20 cellular contexts compared by ENCODE assay signal in the genomic region with DNA sequence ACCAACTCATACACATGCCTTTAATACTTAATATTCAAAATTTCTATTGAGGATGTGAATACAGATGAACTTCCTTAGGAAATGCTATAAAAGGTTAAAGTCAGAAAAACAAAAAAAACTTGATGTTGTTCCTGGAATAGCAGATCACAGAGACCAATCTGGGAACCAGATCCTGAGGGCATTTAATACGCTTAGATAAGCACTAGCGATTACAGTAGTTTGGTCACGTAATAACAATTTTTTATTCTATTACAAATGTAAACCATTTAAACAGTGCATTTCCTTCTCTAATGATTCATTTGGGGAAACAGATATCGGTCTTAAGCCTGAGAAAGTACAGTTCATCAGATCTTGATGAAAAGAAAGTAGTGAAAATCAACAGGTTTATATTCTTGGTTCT. TPM values are rescaled to one million over a fixed set of nuclear protein-coding genes. Genes with fewer than 3 reads are reported as not detected.
A peak's percentile ranks its signal among the peaks of the same experiment; 100 is the strongest.
DNase-seq lines count a peak whose midpoint lies in the region; ATAC-seq and TF ChIP-seq lines count a peak whose summit lies in the region.
"Had no signal": no experiment of that assay in that cellular context is flagged by ENCODE, and none has a peak within 500 bp of the region (broad histone marks: within the 10 kb centered on the region; RNA-seq: fewer than 3 reads in every experiment).

No MANE protein-coding gene starts in this region.

- no peak for TF ChIP-seq POLR2A in suprapubic skin (IDR thresholded peaks at IDR 0.05)

- H3K9ac ChIP-seq in Karpas-422 (ENCODE audit: low read length) (no peak overlapping the region), skeletal muscle tissue (ENCODE audit: low read depth in 1 of 3, low read length in 3 of 3) (no peak overlapping the region)
- H3K9ac ChIP-seq: GM23248 had no signal

- no peaks in the 10 kb centered on the region for H4K20me1 ChIP-seq in Karpas-422 (ENCODE audit: insufficient read depth, low read depth, low read length)

- H3K4me3 ChIP-seq in Karpas-422 (ENCODE audit: low read length) = no peak overlapping the region
- H3K4me3 ChIP-seq in fibroblast of the aortic adventitia (ENCODE audit: low read depth, low read length) = no peak overlapping the region
- H3K4me3 ChIP-seq in skeletal muscle tissue (ENCODE audit: low read length in 3 of 3) = no peak overlapping the region
- no peak overlapping the region for H3K4me3 ChIP-seq in suprapubic skin
- H3K4me3 ChIP-seq: GM23248, HAP-1 had no signal

- 31% methylated on average over 4 of the region's 4 CpGs for WGBS in suprapubic skin

- H3K4me1 ChIP-seq in Karpas-422 (ENCODE audit: low read length) (no peaks in the 10 kb centered on the region), skeletal muscle tissue (ENCODE audit: control insufficient read depth in 3 of 3, insufficient read depth in 3 of 3, low read length in 3 of 3) (no peaks in the 10 kb centered on the region), suprapubic skin (peaks cover 4% of the 10 kb centered on the region)
- H3K4me1 ChIP-seq: BE2C, HAP-1 had no signal

- no peaks in the 10 kb centered on the region for H3K27me3 ChIP-seq in Karpas-422 (ENCODE audit: low read length)
- no peaks in the 10 kb centered on the region for H3K27me3 ChIP-seq in skeletal muscle tissue (ENCODE audit: control insufficient read depth in 3 of 3, insufficient read depth in 3 of 3, low read length in 3 of 3)
- H3K27me3 ChIP-seq in suprapubic skin = no peaks in the 10 kb centered on the region
- H3K27me3 ChIP-seq: BE2C had no signal

- no peak for ATAC-seq in GM18519 (IDR thresholded peaks at IDR 0.05; ENCODE audit: low FRiP score, unreplicated experiment)

- no peaks in the 10 kb centered on the region for H3K9me2 ChIP-seq in Karpas-422 (replicated peaks; ENCODE audit: insufficient read depth, low read length)

- TF ChIP-seq EP300 in suprapubic skin (IDR thresholded peaks at IDR 0.05) = no peak

- H3K27ac ChIP-seq in Karpas-422 (ENCODE audit: low read length) (no peak overlapping the region), skeletal muscle tissue (ENCODE audit: low read depth, low read length) (peak overlapping the region; percentile 6), suprapubic skin (no peak overlapping the region)
- H3K27ac ChIP-seq: GM23248 had no signal

- DNase-seq in ELR (ENCODE audit: low read depth) (peak; percentile 9), Karpas-422 (peak; percentile 5), fibroblast of the aortic adventitia (ENCODE audit: low read depth) (peak; percentile 35), activated T-cell treated with anti-CD3 and anti-CD28 coated beads for 4 hours (no peak), suprapubic skin (ENCODE audit: low spot score in 2 of 2) (no peak)
- DNase-seq: ACHN; BE2C; C1 segment of cervical spinal cord; CD4-positive, CD25-positive, alpha-beta regulatory T cell; CD8-positive, alpha-beta memory T cell; COR-L47; DMS 273 treated with DMSO at 0.1 percent for 48 hours; DMS53; DND-41; GDM1; GM23248 had no signal

- no peaks in the 10 kb centered on the region for H3K9me3 ChIP-seq in Karpas-422 (ENCODE audit: low read length)
- no peaks in the 10 kb centered on the region for H3K9me3 ChIP-seq in skeletal muscle tissue (ENCODE audit: control insufficient read depth in 3 of 3, low read length in 3 of 3)
- H3K9me3 ChIP-seq in suprapubic skin = no peaks in the 10 kb centered on the region
- H3K9me3 ChIP-seq: BE2C, HAP-1 had no signal

- H3K4me2 ChIP-seq in Karpas-422 (ENCODE audit: low read depth, low read length, poor library complexity, severe bottlenecking) = no peak overlapping the region

- H3K36me3 ChIP-seq in Karpas-422 (ENCODE audit: insufficient read depth, low read length) = no peaks in the 10 kb centered on the region
- H3K36me3 ChIP-seq in skeletal muscle tissue (ENCODE audit: control insufficient read depth in 3 of 3, insufficient read depth in 3 of 3, low read length in 3 of 3) = no peaks in the 10 kb centered on the region
- no peaks in the 10 kb centered on the region for H3K36me3 ChIP-seq in suprapubic skin
- H3K36me3 ChIP-seq: BE2C, HAP-1 had no signal

- no peak overlapping the region for H2AFZ ChIP-seq in Karpas-422 (ENCODE audit: low read length)
- H2AFZ ChIP-seq: GM23248 had no signal

- TF ChIP-seq CTCF in fibroblast of the aortic adventitia (IDR thresholded peaks at IDR 0.05; ENCODE audit: insufficient read depth, low read length) = no peak
- TF ChIP-seq CTCF in suprapubic skin (IDR thresholded peaks at IDR 0.05) = no peak

- H3K79me2 ChIP-seq in Karpas-422 (ENCODE audit: low read length) = no peaks in the 10 kb centered on the region

RNA-seq across cellular contexts. Expression of a gene that starts 30.8 kb away (rescaled TPM):
- not detected in 2 replicates for total RNA-seq in Karpas-422 (2014; rRNA removed; shearing (Covaris generic); ENCODE audit: low replicate concordance)
- total RNA-seq in fibroblast of the aortic adventitia (ENCODE audit: low replicate concordance) (20.0 and 20.3 TPM in 2 replicates), skeletal muscle tissue (111 TPM), suprapubic skin (1 to 10 TPM; 7.8 to 9.6 (median 8.1) TPM)
- total RNA-seq: CD4-positive, CD25-positive, alpha-beta regulatory T cell; CD8-positive, alpha-beta memory T cell; HT-29 had no signal

Comparison
In these comparisons a context has a peak if more than half of its experiments do, and no peak if none do; other contexts are left out.
1. DNase-seq: peak in ELR (single experiment), Karpas-422 (single experiment) and fibroblast of the aortic adventitia (single experiment); none in activated T-cell treated with anti-CD3 and anti-CD28 coated beads for 4 hours (single experiment) and suprapubic skin (0 of 2).